1 cellular context compared by ENCODE assay signal in the genomic region with DNA sequence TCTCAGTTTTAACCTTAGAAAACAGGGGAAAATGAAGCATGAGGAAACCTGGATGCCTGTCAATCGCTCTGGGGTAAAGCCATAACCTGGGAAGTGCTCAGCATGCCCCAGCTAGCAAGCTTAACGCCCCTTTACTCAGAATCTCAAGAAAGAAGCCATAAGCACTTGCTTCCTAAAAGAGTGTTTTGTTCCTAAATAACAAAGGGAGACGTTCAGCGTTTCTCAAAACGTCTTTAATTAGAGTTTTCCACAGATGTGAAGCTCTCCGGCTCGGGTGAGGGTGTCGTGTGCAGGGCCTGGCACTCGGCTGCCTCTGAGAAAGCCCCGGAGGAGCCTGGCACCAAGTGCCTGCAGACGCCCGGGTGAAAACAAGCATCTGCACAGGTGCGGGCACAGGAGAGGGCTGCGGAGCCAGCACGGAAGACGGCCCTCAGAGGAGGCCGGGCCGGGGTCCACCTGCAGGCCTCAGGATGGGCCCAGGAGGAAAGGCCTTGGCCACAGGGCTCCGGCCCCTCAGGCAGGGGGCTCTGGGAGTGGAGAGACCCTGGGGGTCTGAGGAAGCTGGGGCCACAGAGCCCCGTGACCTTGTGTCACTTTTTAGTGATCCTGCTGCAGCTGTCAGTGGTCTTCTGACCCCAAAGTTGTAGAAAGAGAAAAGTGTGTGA.
TF ChIP-seq lines count a peak whose summit lies in the region.

No MANE protein-coding gene starts in this region.

TF ChIP-seq in HEK293, 187 proteins besides CTCF, POLR2A, EP300 and RAD21 (continued from another document):
- TF ChIP-seq, protein P1, sequence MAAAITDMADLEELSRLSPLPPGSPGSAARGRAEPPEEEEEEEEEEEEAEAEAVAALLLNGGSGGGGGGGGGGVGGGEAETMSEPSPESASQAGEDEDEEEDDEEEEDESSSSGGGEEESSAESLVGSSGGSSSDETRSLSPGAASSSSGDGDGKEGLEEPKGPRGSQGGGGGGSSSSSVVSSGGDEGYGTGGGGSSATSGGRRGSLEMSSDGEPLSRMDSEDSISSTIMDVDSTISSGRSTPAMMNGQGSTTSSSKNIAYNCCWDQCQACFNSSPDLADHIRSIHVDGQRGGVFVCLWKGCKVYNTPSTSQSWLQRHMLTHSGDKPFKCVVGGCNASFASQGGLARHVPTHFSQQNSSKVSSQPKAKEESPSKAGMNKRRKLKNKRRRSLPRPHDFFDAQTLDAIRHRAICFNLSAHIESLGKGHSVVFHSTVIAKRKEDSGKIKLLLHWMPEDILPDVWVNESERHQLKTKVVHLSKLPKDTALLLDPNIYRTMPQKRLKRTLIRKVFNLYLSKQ (tag by site-specific recombination; IDR thresholded peaks at IDR 0.05; ENCODE audit: borderline replicate concordance): no peak
- no peak for TF ChIP-seq ZNF341 (tag by site-specific recombination; IDR thresholded peaks at IDR 0.05; ENCODE audit: low read depth)
